In the genomic region with DNA sequence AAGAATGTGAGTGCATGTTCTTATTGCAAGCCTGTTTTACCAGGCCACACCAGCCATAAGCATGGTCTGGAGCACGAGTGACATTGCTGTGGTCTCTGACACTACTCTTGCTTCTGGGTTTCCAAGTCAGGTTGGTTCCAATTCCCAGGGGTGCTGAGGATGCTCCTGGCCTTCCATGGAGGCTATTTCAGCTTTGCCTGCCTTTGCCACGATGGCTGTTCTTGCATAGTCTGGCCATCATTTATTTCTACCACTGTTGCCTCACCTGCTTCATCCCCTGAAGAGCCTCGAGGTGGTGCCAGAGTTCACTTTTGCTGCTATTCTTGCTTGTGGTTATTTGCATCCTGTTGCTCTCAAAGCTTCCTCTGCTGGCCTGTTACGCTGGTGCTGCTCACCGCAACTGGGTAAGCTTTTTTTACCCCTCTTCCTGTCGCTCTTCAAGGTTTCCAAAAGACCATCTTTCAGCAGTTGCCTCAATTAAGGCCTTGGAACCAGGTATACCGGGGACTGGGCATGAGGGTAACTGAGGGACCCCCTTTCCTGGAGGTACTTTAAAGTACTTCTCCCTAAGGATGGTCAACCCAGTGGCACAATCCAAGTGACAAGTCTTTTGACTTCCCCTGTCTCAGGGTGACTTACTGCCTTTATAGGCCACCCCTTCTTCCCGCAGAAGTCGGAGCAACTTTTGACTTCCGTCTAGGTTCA, we compare ENCODE assay signal across 8 cellular contexts.
DNase-seq lines count a peak whose midpoint lies in the region; ATAC-seq and TF ChIP-seq lines count a peak whose summit lies in the region.

No MANE protein-coding gene starts in this region.

- no peak overlapping the region for H3K4me3 ChIP-seq in OCI-LY3 (ENCODE audit: low read length)

- H3K4me1 Mint-ChIP-seq in CD14-positive monocyte: peaks cover 11% of the 10 kb centered on the region

- DNase-seq in CD14-positive monocyte (ENCODE audit: low spot score) (no peak), fibroblast of the conjunctiva (ENCODE audit: low read depth) (peak; percentile 46), putamen (ENCODE audit: low spot score) (peak; percentile 22), posterior vena cava (ENCODE audit: low spot score) (no peak)
- peak; percentile 69 for DNase-seq in activated T-cell treated with anti-CD3 and anti-CD28 coated beads, Interleukin-2, amount 50 U/mL, for 1 hour

- H3K79me2 ChIP-seq in OCI-LY3 (ENCODE audit: low read length): no peaks in the 10 kb centered on the region

- peak overlapping the region; percentile 45 for H3K4me2 ChIP-seq in OCI-LY3 (ENCODE audit: low read length)

- H3K9me3 ChIP-seq in OCI-LY3 (ENCODE audit: insufficient read depth, low read length): no peaks in the 10 kb centered on the region

- no peak overlapping the region for H3K9ac ChIP-seq in OCI-LY3 (ENCODE audit: low read length)

- peak overlapping the region; percentile 52 to 57 for H3K4me3 Mint-ChIP-seq in CD14-positive monocyte

- peaks cover 12 to 17% of the 10 kb centered on the region in 2 donors for H3K36me3 Mint-ChIP-seq in CD14-positive monocyte

- H3K27ac Mint-ChIP-seq in CD14-positive monocyte: peak overlapping the region in 6 of 7 donors; percentile 62 to 85 (median 69)

- no peaks in the 10 kb centered on the region for H3K36me3 ChIP-seq in OCI-LY3 (replicated peaks; ENCODE audit: low read depth, low read length)

- intact Hi-C loops in CD14-positive monocyte (cut with micrococcal nuclease): loop anchor here in 1 of 2 donors (10.0 kb wide), 1 partner anchor 335 kb away; no protein-coding TSS in a partner anchor
- intact Hi-C loops in posterior vena cava (cut with DNase I): no loop called here

- H2AFZ ChIP-seq in OCI-LY3 (ENCODE audit: low read depth, low read length): peak overlapping the region; percentile 46; the same call in 1 of the 2 replicates

- peak; percentile 49 for TF ChIP-seq CTCF in CD14-positive monocyte (IDR thresholded peaks at IDR 0.05)
- peak; percentile 68 for TF ChIP-seq CTCF in OCI-LY3 (IDR thresholded peaks at IDR 0.05; ENCODE audit: low read depth, low read length)

- H3K9me3 Mint-ChIP-seq in CD14-positive monocyte: peaks cover 0 to 2% (median 0%) of the 10 kb centered on the region in 7 donors

- no peak overlapping the region for H3K27ac ChIP-seq in OCI-LY3 (ENCODE audit: low read length)

- H3K27me3 ChIP-seq in OCI-LY3 (ENCODE audit: low read depth, low read length): no peaks in the 10 kb centered on the region

- ATAC-seq in GM19035 (IDR thresholded peaks at IDR 0.05; ENCODE audit: unreplicated experiment): peak; percentile 100
- ATAC-seq in HG03159 (IDR thresholded peaks at IDR 0.05; ENCODE audit: unreplicated experiment): peak; percentile 100

- H3K4me1 ChIP-seq in OCI-LY3 (ENCODE audit: low read length): 0 out of 2 replicates have a peak, but pooled peaks cover 3% of the 10 kb centered on the region

- H4K20me1 ChIP-seq in OCI-LY3 (ENCODE audit: insufficient read depth, low read length): no peaks in the 10 kb centered on the region

- H3K27me3 Mint-ChIP-seq in CD14-positive monocyte (ENCODE audit: low read depth in 3 of 3): no peaks in the 10 kb centered on the region

Comparison
In these comparisons a context has a peak if more than half of its experiments do, and no peak if none do; other contexts are left out.
1. DNase-seq: peak in activated T-cell treated with anti-CD3 and anti-CD28 coated beads, Interleukin-2, amount 50 U/mL, for 1 hour (single experiment), fibroblast of the conjunctiva (single experiment) and putamen (single experiment); none in CD14-positive monocyte (single experiment) and posterior vena cava (single experiment).